Comparison of ENCODE assay signal across 11 cellular contexts in the genomic region with DNA sequence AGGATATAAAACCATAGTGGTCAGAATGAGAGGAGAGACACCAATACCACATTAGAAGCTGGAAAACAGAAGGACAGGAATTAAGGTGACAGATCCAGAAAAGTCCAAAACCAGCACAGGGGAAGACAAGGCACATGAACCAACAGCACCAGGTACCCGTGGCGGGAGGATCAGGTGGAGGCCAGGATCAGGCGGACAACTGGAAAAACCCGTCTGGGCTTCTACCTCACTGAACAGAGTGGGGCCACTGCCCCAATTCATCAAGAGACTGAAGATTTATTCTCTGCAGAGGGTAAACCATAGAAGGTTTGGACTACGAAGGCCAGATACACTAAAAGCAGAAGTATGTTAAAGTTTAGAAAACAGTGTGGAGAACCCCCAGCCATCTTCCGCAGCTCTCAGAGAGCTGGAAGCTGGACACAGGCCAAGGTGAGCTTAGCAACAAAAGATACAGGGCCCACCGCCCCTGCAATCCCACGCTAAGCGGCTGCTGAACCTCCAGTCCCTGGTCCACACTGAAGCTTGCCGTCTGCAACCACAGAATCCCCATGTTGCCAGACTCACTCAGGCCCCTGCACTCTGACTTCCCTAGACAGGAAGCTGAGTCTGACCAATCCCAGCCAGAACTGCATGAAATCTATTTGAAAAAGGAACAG. TPM values are rescaled to one million over a fixed set of nuclear protein-coding genes. Genes with fewer than 3 reads are reported as not detected.
DNase-seq lines count a peak whose midpoint lies in the region; ATAC-seq, FAIRE-seq and TF ChIP-seq lines count a peak whose summit lies in the region.
"Had no signal": no experiment of that assay in that cellular context is flagged by ENCODE, and none has a peak within 500 bp of the region (broad histone marks: within the 10 kb centered on the region; RNA-seq: fewer than 3 reads in every experiment).

No MANE protein-coding gene starts in this region.

- H3K27me3 ChIP-seq in MG63 = no peaks in the 10 kb centered on the region
- no peaks in the 10 kb centered on the region for H3K27me3 ChIP-seq in small intestine (ENCODE audit: control insufficient read depth in 2 of 2, insufficient read depth in 2 of 2, low read length in 2 of 2)
- H3K27me3 ChIP-seq in gastroesophageal sphincter = no peaks in the 10 kb centered on the region

- WGBS in small intestine, 3 donors = 65 to 85% (median 82%) methylated on average over 10 of the region's 10 CpGs
- 61 to 67% methylated on average over 8 to 10 of the region's 10 CpGs for WGBS in gastroesophageal sphincter (ENCODE audit: low coverage in 1 of 2), 2 donors

- no peaks in the 10 kb centered on the region for H3K27me3 Mint-ChIP-seq in dendritic cell treated with granulocyte-macrophage colony-stimulating factor and Interleukin-4, amounts not matched to agents 40 ng/mL and 50 ng/mL, for 4 days

- peak overlapping the region; percentile 65 for H3K4me3 Mint-ChIP-seq in dendritic cell treated with granulocyte-macrophage colony-stimulating factor and Interleukin-4, amounts not matched to agents 40 ng/mL and 50 ng/mL, for 4 days

- H3K9me3 Mint-ChIP-seq in dendritic cell treated with granulocyte-macrophage colony-stimulating factor and Interleukin-4, amounts not matched to agents 40 ng/mL and 50 ng/mL, for 4 days = no peaks in the 10 kb centered on the region

- H3K4me1 Mint-ChIP-seq in dendritic cell treated with granulocyte-macrophage colony-stimulating factor and Interleukin-4, amounts not matched to agents 40 ng/mL and 50 ng/mL, for 4 days (ENCODE audit: low read depth) = peaks cover 63% of the 10 kb centered on the region

- H3K36me3 Mint-ChIP-seq in dendritic cell treated with granulocyte-macrophage colony-stimulating factor and Interleukin-4, amounts not matched to agents 40 ng/mL and 50 ng/mL, for 4 days (ENCODE audit: low read depth) = peaks cover 24% of the 10 kb centered on the region

- no peak overlapping the region for H3K4me3 ChIP-seq in MG63
- no peak overlapping the region for H3K4me3 ChIP-seq in small intestine (ENCODE audit: low read depth in 1 of 2, low read length in 2 of 2)
- no peak overlapping the region for H3K4me3 ChIP-seq in gastroesophageal sphincter

- TF ChIP-seq CTCF in gastroesophageal sphincter (IDR thresholded peaks at IDR 0.05) = no peak

- peak; percentile 56 for ATAC-seq in GM18511 (IDR thresholded peaks at IDR 0.05; ENCODE audit: unreplicated experiment)
- peak; percentile 67 for ATAC-seq in sciatic nerve
- ATAC-seq in GM18520 (IDR thresholded peaks at IDR 0.05; ENCODE audit: unreplicated experiment) = no peak
- no peak for ATAC-seq in GM18519 (IDR thresholded peaks at IDR 0.05; ENCODE audit: low FRiP score, unreplicated experiment)
- ATAC-seq in gastroesophageal sphincter = no peak

- H3K4me1 ChIP-seq in small intestine (ENCODE audit: control insufficient read depth in 2 of 2, insufficient read depth in 1 of 2, low read depth in 1 of 2, low read length in 1 of 2) (no peaks in the 10 kb centered on the region), gastroesophageal sphincter (peaks cover 0 to 2% (median 0%) of the 10 kb centered on the region in 3 donors)

- peak; percentile 7 for DNase-seq in MG63
- DNase-seq in sciatic nerve (ENCODE audit: low spot score) = no peak
- DNase-seq in small intestine = no peak
- DNase-seq: activated naive CD4-positive, alpha-beta T cell; NK-92 treated with Interleukin-12 subunit alpha and Interleukin-12 subunit beta, amount 100 ng/mL, for 24 hours had no signal

- no peak for FAIRE-seq in small intestine (lab: Jason Lieb, UNC)
- FAIRE-seq: keratinocyte had no signal

- TF ChIP-seq POLR2A in gastroesophageal sphincter (IDR thresholded peaks at IDR 0.05) = no peak

- H3K36me3 ChIP-seq in MG63 (no peaks in the 10 kb centered on the region), small intestine (ENCODE audit: control insufficient read depth in 2 of 2, insufficient read depth in 2 of 2, low read length in 2 of 2) (no peaks in the 10 kb centered on the region), gastroesophageal sphincter (no peaks in the 10 kb centered on the region)

- H3K9me3 ChIP-seq in MG63 (no peaks in the 10 kb centered on the region), small intestine (ENCODE audit: control insufficient read depth, low read depth) (no peaks in the 10 kb centered on the region), gastroesophageal sphincter (no peaks in the 10 kb centered on the region)

- TF ChIP-seq EP300 in gastroesophageal sphincter (IDR thresholded peaks at IDR 0.05) = no peak

- H3K27ac ChIP-seq in small intestine (ENCODE audit: low read depth in 1 of 2, low read length in 1 of 2) (peak overlapping the region in 1 of 2 donors; percentile 14), gastroesophageal sphincter (no peak overlapping the region)

- H3K27ac Mint-ChIP-seq in dendritic cell treated with granulocyte-macrophage colony-stimulating factor and Interleukin-4, amounts not matched to agents 40 ng/mL and 50 ng/mL, for 4 days = peak overlapping the region; percentile 94

- intact Hi-C loops in dendritic cell treated with granulocyte-macrophage colony-stimulating factor and Interleukin-4, amounts not matched to agents 40 ng/mL and 50 ng/mL, for 4 days (cut with micrococcal nuclease) = no loop called here
- intact Hi-C loops in sciatic nerve (cut with DNase I) = no loop called here

RNA-seq across cellular contexts. Expression of a gene that starts 29.9 kb away (rescaled TPM):
- 7.1 and 15.9 TPM in 2 replicates for total RNA-seq in MG63 (2014; rRNA removed; shearing (Covaris generic); ENCODE audit: low replicate concordance)
- total RNA-seq in sciatic nerve (70.4 TPM), gastroesophageal sphincter (10 to 100 TPM; 19.2 to 45.9 (median 39.3) TPM)
- 10 to 100 TPM; 28.0 to 64.0 (median 45.8) TPM for polyA plus RNA-seq in small intestine

RNA-seq across cellular contexts. Expression of a gene that starts 46.7 kb away (rescaled TPM):
- total RNA-seq in MG63 (2014; rRNA removed; shearing (Covaris generic); ENCODE audit: low replicate concordance) = 10.9 and 12.7 TPM in 2 replicates
- total RNA-seq in sciatic nerve (1.4 TPM), gastroesophageal sphincter (1 to 10 TPM in 2 of 4 donors, under 1 TPM in 1, not detected in 1; 0.31 to 1.2 (median 1.2) TPM)
- 1 to 10 TPM in 1 of 3 donors, under 1 TPM in 2; 0.81 to 7.8 (median 0.89) TPM for polyA plus RNA-seq in small intestine

Comparison
In these comparisons a context has a peak if more than half of its experiments do, and no peak if none do; other contexts are left out.
1. ATAC-seq: peak in GM18511 (single experiment) and sciatic nerve (single experiment); none in GM18520 (single experiment), GM18519 (single experiment) and gastroesophageal sphincter (single experiment).